Comparison of ENCODE assay signal across 11 cellular contexts in the genomic region with DNA sequence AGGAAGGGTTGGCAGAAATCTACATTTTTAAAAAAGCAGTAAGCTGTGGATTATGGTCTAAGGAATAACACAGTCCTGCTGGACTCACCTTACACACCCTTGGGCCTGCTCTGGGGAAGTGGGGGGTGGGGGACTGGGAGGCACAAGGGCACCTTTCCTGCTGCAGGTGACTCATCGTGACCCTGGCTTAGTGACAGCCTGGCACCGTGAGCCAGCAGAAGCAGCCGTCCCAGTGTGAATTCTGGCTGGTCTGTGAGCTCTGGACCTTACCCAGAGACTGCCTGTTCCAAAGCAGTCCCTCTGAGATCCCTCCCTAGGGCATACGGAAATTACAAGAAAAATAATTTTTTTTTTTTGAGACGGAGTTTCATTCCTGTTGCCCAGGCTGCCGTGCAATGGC. TPM values are rescaled to one million over a fixed set of nuclear protein-coding genes. Genes with fewer than 3 reads are reported as not detected.
DNase-seq lines count a peak whose midpoint lies in the region; ATAC-seq and TF ChIP-seq lines count a peak whose summit lies in the region.
"Had no signal": no experiment of that assay in that cellular context is flagged by ENCODE, and none has a peak within 500 bp of the region (broad histone marks: within the 10 kb centered on the region; RNA-seq: fewer than 3 reads in every experiment).

No MANE protein-coding gene starts in this region.

- H3K27me3 Mint-ChIP-seq in activated T-cell treated with anti-CD3 and anti-CD28 coated beads, Interleukin-2, amount 50 U/mL, for 4 hours (ENCODE audit: low read depth), result peaks cover 8% of the 10 kb centered on the region

- H3K9me3 Mint-ChIP-seq in activated T-cell treated with anti-CD3 and anti-CD28 coated beads, Interleukin-2, amount 50 U/mL, for 4 hours, result no peaks in the 10 kb centered on the region

- DNase-seq in H4 (ENCODE audit: low spot score) (peak; percentile 47), astrocyte of the hippocampus (ENCODE audit: low read depth, low spot score) (peak; percentile 51), right cardiac atrium (peak; percentile 81 to 91 (median 90)), amniotic stem cell (lab: John Stamatoyannopoulos, UW) (no peak), brain microvascular endothelial cell (no peak)
- DNase-seq in activated T-cell treated with anti-CD3 and anti-CD28 coated beads, Interleukin-2, amount 50 U/mL, for 4 hours, result no peak
- DNase-seq: immature natural killer cell, NCI-H1436 had no signal

- H3K9me3 ChIP-seq in right cardiac atrium (ENCODE audit: control insufficient read depth, low read length) (no peaks in the 10 kb centered on the region), stomach smooth muscle (ENCODE audit: control insufficient read depth in 2 of 2, low read length in 2 of 2) (no peaks in the 10 kb centered on the region)

- no peak overlapping the region for H3K4me3 ChIP-seq in right cardiac atrium (ENCODE audit: low read length)
- no peak overlapping the region for H3K4me3 ChIP-seq in stomach smooth muscle (ENCODE audit: low read length in 2 of 2)
- no peak overlapping the region for H3K4me3 ChIP-seq in brain microvascular endothelial cell (ENCODE audit: low read depth, low read length)
- H3K4me3 ChIP-seq: smooth muscle cell had no signal

- H3K4me3 Mint-ChIP-seq in activated T-cell treated with anti-CD3 and anti-CD28 coated beads, Interleukin-2, amount 50 U/mL, for 4 hours, result no peak overlapping the region

- H3K4me1 Mint-ChIP-seq in activated T-cell treated with anti-CD3 and anti-CD28 coated beads, Interleukin-2, amount 50 U/mL, for 4 hours (ENCODE audit: low read depth), result peaks cover 44% of the 10 kb centered on the region

- intact Hi-C loops in right cardiac atrium (cut with DNase I), result no loop called here

- no peak for TF ChIP-seq CTCF in brain microvascular endothelial cell (IDR thresholded peaks at IDR 0.05; ENCODE audit: low read depth, low read length, missing control alignments)

- H3K4me1 ChIP-seq in right cardiac atrium (ENCODE audit: control insufficient read depth, insufficient read depth, low read length) (peaks cover 2% of the 10 kb centered on the region), stomach smooth muscle (ENCODE audit: control insufficient read depth, insufficient read depth, low read length) (peaks cover 12% of the 10 kb centered on the region)

- H3K9ac ChIP-seq in stomach smooth muscle (ENCODE audit: low read length in 2 of 2), result peak overlapping the region in 1 of 2 donors; percentile 14

- H3K27ac ChIP-seq in right cardiac atrium (ENCODE audit: low read length) (peak overlapping the region; percentile 84), stomach smooth muscle (ENCODE audit: low read length) (peak overlapping the region; percentile 46), brain microvascular endothelial cell (no peak overlapping the region)

- ATAC-seq in right cardiac atrium (peak; percentile 17 to 36), HG03045 (IDR thresholded peaks at IDR 0.05; ENCODE audit: unreplicated experiment) (no peak)
- ATAC-seq in activated T-cell treated with anti-CD3 and anti-CD28 coated beads, Interleukin-2, amount 50 U/mL, for 4 hours, result no peak

- H3K27me3 ChIP-seq in right cardiac atrium (ENCODE audit: control insufficient read depth, insufficient read depth) (no peaks in the 10 kb centered on the region), stomach smooth muscle (ENCODE audit: control insufficient read depth in 1 of 2, insufficient read depth in 2 of 2, low read length in 2 of 2) (no peaks in the 10 kb centered on the region), brain microvascular endothelial cell (replicated peaks) (no peaks in the 10 kb centered on the region)

- WGBS in right cardiac atrium, result 23% methylated on average over 6 of the region's 6 CpGs

- H3K36me3 Mint-ChIP-seq in activated T-cell treated with anti-CD3 and anti-CD28 coated beads, Interleukin-2, amount 50 U/mL, for 4 hours (ENCODE audit: insufficient read depth), result peaks cover 2% of the 10 kb centered on the region
- H3K36me3 Mint-ChIP-seq: immature natural killer cell had no signal

- H3K36me3 ChIP-seq in stomach smooth muscle (ENCODE audit: control insufficient read depth in 2 of 2, insufficient read depth in 2 of 2, low read length in 2 of 2) (peaks cover 6 to 20% of the 10 kb centered on the region in 2 donors), brain microvascular endothelial cell (replicated peaks) (peaks cover 10% of the 10 kb centered on the region)

- in situ Hi-C loops in brain microvascular endothelial cell (cut with HindIII; ENCODE audit: low pct_ligation_motif_present, low sequenced_read_pairs), result no loop called here

RNA-seq across cellular contexts. Expression of gene CRK, which starts 4.2 kb away (rescaled TPM):
- total RNA-seq in H4 (2014; rRNA removed; shearing (Covaris generic)), result 70.9 and 80.5 TPM in 2 replicates
- total RNA-seq in right cardiac atrium, result 10 to 100 TPM; 33.9 to 44.8 (median 38.9) TPM
- 21.3 TPM for polyA plus RNA-seq in right cardiac atrium
- 10 to 100 TPM; 21.0 to 22.4 (median 22.0) TPM for total RNA-seq in activated T-cell treated with anti-CD3 and anti-CD28 coated beads, Interleukin-2, amount 50 U/mL, for 4 hours

RNA-seq across cellular contexts. Expression of gene MYO1C, which starts 32.3 kb away (rescaled TPM):
- 53.1 and 53.4 TPM in 2 replicates for total RNA-seq in H4 (2014; rRNA removed; shearing (Covaris generic))
- 100 to 1,000 TPM; 149 to 185 (median 180) TPM for total RNA-seq in right cardiac atrium
- 78.9 TPM for polyA plus RNA-seq in right cardiac atrium
- 10 to 100 TPM; 16.7 to 34.5 (median 18.3) TPM for total RNA-seq in activated T-cell treated with anti-CD3 and anti-CD28 coated beads, Interleukin-2, amount 50 U/mL, for 4 hours

RNA-seq across cellular contexts. Expression of gene INPP5K, which starts 56.2 kb away (rescaled TPM):
- 34.1 and 47.0 TPM in 2 replicates for total RNA-seq in H4 (2014; rRNA removed; shearing (Covaris generic))
- total RNA-seq in right cardiac atrium, result 10 to 100 TPM; 28.7 to 34.7 (median 32.4) TPM
- 21.4 TPM for polyA plus RNA-seq in right cardiac atrium
- total RNA-seq in activated T-cell treated with anti-CD3 and anti-CD28 coated beads, Interleukin-2, amount 50 U/mL, for 4 hours, result 10 to 100 TPM; 21.6 to 30.0 (median 22.8) TPM

Comparison
In these comparisons a context has a peak if more than half of its experiments do, and no peak if none do; other contexts are left out.
1. DNase-seq: peak in H4 (single experiment), astrocyte of the hippocampus (single experiment) and right cardiac atrium (3 of 3); none in activated T-cell treated with anti-CD3 and anti-CD28 coated beads, Interleukin-2, amount 50 U/mL, for 4 hours (single experiment), amniotic stem cell (single experiment) and brain microvascular endothelial cell (single experiment).
2. ATAC-seq: peak in right cardiac atrium (2 of 2); none in activated T-cell treated with anti-CD3 and anti-CD28 coated beads, Interleukin-2, amount 50 U/mL, for 4 hours (0 of 2) and HG03045 (single experiment).